In the genomic region with DNA sequence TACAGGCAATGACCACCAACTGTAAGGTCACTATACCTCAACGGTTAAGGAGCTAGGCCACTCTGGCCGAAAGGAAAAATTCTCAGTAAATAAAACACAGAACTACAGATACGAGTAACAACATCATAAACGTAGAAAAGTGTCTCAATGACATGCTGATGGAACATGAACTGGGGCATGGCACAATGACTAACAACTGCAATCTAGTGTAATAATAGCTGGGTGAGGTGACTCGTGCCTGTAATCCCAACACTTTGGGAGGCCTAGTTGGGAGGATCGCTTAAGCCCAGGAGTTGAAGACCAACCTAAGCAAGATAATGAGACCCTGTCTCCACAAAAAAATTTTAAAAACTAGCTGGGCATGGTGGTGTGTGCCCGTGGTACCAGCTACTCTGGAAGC, we compare ENCODE assay signal across 34 cellular contexts. TPM values are rescaled to one million over a fixed set of nuclear protein-coding genes. Genes with fewer than 3 reads are reported as not detected.
DNase-seq lines count a peak whose midpoint lies in the region; ATAC-seq and TF ChIP-seq lines count a peak whose summit lies in the region.
"Had no signal": no experiment of that assay in that cellular context is flagged by ENCODE, and none has a peak within 500 bp of the region (broad histone marks: within the 10 kb centered on the region; RNA-seq: fewer than 3 reads in every experiment).

No MANE protein-coding gene starts in this region.

- H3K4me3 ChIP-seq in right atrium auricular region, result no peak overlapping the region
- H3K4me3 ChIP-seq: adrenal gland, HAP-1, hepatocyte, left lung, psoas muscle, thoracic aorta, vagina had no signal

- no peaks in the 10 kb centered on the region for H3K27me3 Mint-ChIP-seq in activated T-cell treated with anti-CD3 and anti-CD28 coated beads, Interleukin-2, amount 50 U/mL, for 72 hours (ENCODE audit: low read depth)
- H3K27me3 Mint-ChIP-seq: activated CD4-positive, alpha-beta T cell treated with anti-CD3 and anti-CD28 coated beads, Interleukin-2, amount 10 ng/mL, durations not matched to agents 24 days and 14 days; CD4-positive, CD25-positive, alpha-beta regulatory T cell had no signal

- H3K27me3 ChIP-seq in right atrium auricular region, result no peaks in the 10 kb centered on the region
- H3K27me3 ChIP-seq: adrenal gland, brain microvascular endothelial cell, hepatocyte, left lung, vagina had no signal

- H3K9me3 ChIP-seq in right atrium auricular region, result no peaks in the 10 kb centered on the region
- H3K9me3 ChIP-seq: adrenal gland, HAP-1, left lung, psoas muscle, thoracic aorta, vagina had no signal

- no peak overlapping the region for H3K4me3 Mint-ChIP-seq in activated T-cell treated with anti-CD3 and anti-CD28 coated beads, Interleukin-2, amount 50 U/mL, for 72 hours
- H3K4me3 Mint-ChIP-seq: activated CD4-positive, alpha-beta T cell treated with anti-CD3 and anti-CD28 coated beads, Interleukin-2, amount 10 ng/mL, durations not matched to agents 24 days and 14 days; CD4-positive, CD25-positive, alpha-beta regulatory T cell had no signal

- H3K36me3 ChIP-seq in right atrium auricular region, result peaks cover 28% of the 10 kb centered on the region

- H3K9me3 Mint-ChIP-seq in activated T-cell treated with anti-CD3 and anti-CD28 coated beads, Interleukin-2, amount 50 U/mL, for 72 hours, result no peaks in the 10 kb centered on the region
- H3K9me3 Mint-ChIP-seq: activated CD4-positive, alpha-beta T cell treated with anti-CD3 and anti-CD28 coated beads, Interleukin-2, amount 10 ng/mL, durations not matched to agents 24 days and 14 days; CD4-positive, CD25-positive, alpha-beta regulatory T cell had no signal

- H3K27ac ChIP-seq in right atrium auricular region, result no peak overlapping the region
- H3K27ac ChIP-seq: 22Rv1, adrenal gland, brain microvascular endothelial cell, hepatocyte, left lung, psoas muscle, thoracic aorta, vagina, WERI-Rb-1 had no signal

- H3K4me1 Mint-ChIP-seq in activated T-cell treated with anti-CD3 and anti-CD28 coated beads, Interleukin-2, amount 50 U/mL, for 72 hours (ENCODE audit: low read depth), result peaks cover 16% of the 10 kb centered on the region

- no peaks in the 10 kb centered on the region for H3K4me1 ChIP-seq in right atrium auricular region
- H3K4me1 ChIP-seq: adrenal gland, psoas muscle, vagina had no signal

- H3K27ac Mint-ChIP-seq in activated T-cell treated with anti-CD3 and anti-CD28 coated beads, Interleukin-2, amount 50 U/mL, for 72 hours, result peak overlapping the region; percentile 54
- H3K27ac Mint-ChIP-seq: activated CD4-positive, alpha-beta T cell treated with anti-CD3 and anti-CD28 coated beads, Interleukin-2, amount 10 ng/mL, durations not matched to agents 24 days and 14 days had no signal

- no peaks in the 10 kb centered on the region for H3K36me3 Mint-ChIP-seq in activated T-cell treated with anti-CD3 and anti-CD28 coated beads, Interleukin-2, amount 50 U/mL, for 72 hours (ENCODE audit: insufficient read depth in 2 of 2)

- TF ChIP-seq CTCF in GM13977 (IDR thresholded peaks at IDR 0.05; ENCODE audit: extremely low read depth, insufficient read depth, missing control alignments), result no peak
- no peak for TF ChIP-seq CTCF in right atrium auricular region (IDR thresholded peaks at IDR 0.05)

- in situ Hi-C loops in GM13977 (cut with MboI; ENCODE audit: low pct_unique_long_range_greater_than_20kb, low sequenced_read_pairs, unreplicated experiment), result no loop called here

- no peak for ATAC-seq in activated T-cell treated with anti-CD3 and anti-CD28 coated beads, Interleukin-2, amount 50 U/mL, for 72 hours (replicated peaks in 1 of 2)
- peak; percentile 37 for ATAC-seq in esophagus mucosa
- ATAC-seq: left lung; Panc1; stimulated activated naive CD8-positive, alpha-beta T cell treated with anti-CD3 and anti-CD28 coated beads, Interleukin-15, Interleukin-2, amounts not matched to agents 100 U/mL and 50 U/mL, for 24 hours had no signal

- DNase-seq in activated T-cell treated with anti-CD3 and anti-CD28 coated beads, Interleukin-2, amount 50 U/mL, for 72 hours, result no peak
- DNase-seq in activated T-cell treated with anti-CD3 and anti-CD28 coated beads, Interleukin-2, amount 50 U/mL, for 1 hour, result no peak
- peak; percentile 22 for DNase-seq in MV-4-11 (lab: John Stamatoyannopoulos, UW)
- no peak for DNase-seq in GM13977 (ENCODE audit: low spot score)
- DNase-seq in right atrium auricular region (ENCODE audit: low spot score), result no peak
- no peak for DNase-seq in AML-193 (lab: John Stamatoyannopoulos, UW)
- DNase-seq in glomerular visceral epithelial cell (ENCODE audit: extremely low spot score), result no peak
- DNase-seq: activated CD4-positive, alpha-beta T cell treated with anti-CD3 and anti-CD28 coated beads, Interleukin-2, amount 10 ng/mL, durations not matched to agents 24 days and 14 days; activated naive CD4-positive, alpha-beta T cell treated with Interleukin-2 at 50 U/mL for 16 hours; activated T-cell treated with anti-CD3 and anti-CD28 coated beads, Interleukin-2, amount 50 U/mL, for 48 hours; adrenal gland; brain microvascular endothelial cell; CD4-positive, CD25-positive, alpha-beta regulatory T cell; effector CD8-positive, alpha-beta T cell; foreskin melanocyte; left lung; NCI-H1092; NCI-H187; NCI-H2171; NCI-H526; occipital lobe; psoas muscle; SHP77 treated with DMSO at 0.1 percent for 48 hours; stimulated activated naive CD8-positive, alpha-beta T cell treated with anti-CD3 and anti-CD28 coated beads, Interleukin-15, Interleukin-2, amounts not matched to agents 100 U/mL and 50 U/mL, for 24 hours; SW 1271; T-helper 9 cell; WERI-Rb-1 had no signal

RNA-seq across cellular contexts. Expression of gene RAPGEF6, which starts 9.8 kb away (rescaled TPM):
- 10 to 100 TPM; 36.5 to 37.3 TPM for total RNA-seq in activated T-cell treated with anti-CD3 and anti-CD28 coated beads, Interleukin-2, amount 50 U/mL, for 72 hours
- total RNA-seq in esophagus mucosa, result 8.6 TPM
- 10 to 100 TPM; 10.0 to 14.0 TPM for total RNA-seq in right atrium auricular region
